ENCODE assay signal across 18 cellular contexts in genomic region chr11:79241205-79241604, GRCh38.
"Had no signal": no experiment of that assay in that cellular context is flagged by ENCODE, and none has a peak within 500 bp of the region (broad histone marks: within the 10 kb centered on the region; RNA-seq: fewer than 3 reads in every experiment).

No MANE protein-coding gene starts in this region.

- H3K36me3 Mint-ChIP-seq: memory B cell; natural killer cell; stimulated activated naive B cell treated with anti-CD40 and anti-IgM and Interleukin-4, amounts not matched to agents 10 μg/mL and 1 μg/mL and 100 μg/mL, for 72 hours had no signal

- H3K27me3 Mint-ChIP-seq: stimulated activated naive CD8-positive, alpha-beta T cell treated with anti-CD3 and anti-CD28 coated beads, Interleukin-15, Interleukin-2, amounts not matched to agents 100 ng/mL and 50 ng/mL, for 24 hours had no signal

- H3K4me1 Mint-ChIP-seq: memory B cell; natural killer cell; stimulated activated naive B cell treated with anti-CD40 and anti-IgM and Interleukin-4, amounts not matched to agents 10 μg/mL and 1 μg/mL and 100 μg/mL, for 72 hours had no signal

- ATAC-seq: esophagus mucosa; gastrocnemius medialis; left lobe of liver; natural killer cell; pancreas; right lobe of liver; stimulated activated naive B cell treated with anti-CD40 and anti-IgM and Interleukin-4, amounts not matched to agents 10 μg/mL and 1 μg/mL and 100 μg/mL, for 72 hours had no signal

- H3K4me3 Mint-ChIP-seq: memory B cell; natural killer cell; stimulated activated naive B cell treated with anti-CD40 and anti-IgM and Interleukin-4, amounts not matched to agents 10 μg/mL and 1 μg/mL and 100 μg/mL, for 72 hours; stimulated activated naive CD8-positive, alpha-beta T cell treated with anti-CD3 and anti-CD28 coated beads, Interleukin-15, Interleukin-2, amounts not matched to agents 100 ng/mL and 50 ng/mL, for 24 hours had no signal

- DNase-seq: dorsolateral prefrontal cortex; effector CD4-positive, alpha-beta T cell; foreskin fibroblast; gastrocnemius medialis; head of caudate nucleus; natural killer cell; occipital lobe; pancreas; right lobe of liver; small intestine; stimulated activated CD4-positive, alpha-beta T cell treated with anti-CD3 and anti-CD28 coated beads, Interleukin-15, amount 100 ng/mL, for 24 hours; stimulated activated CD4-positive, alpha-beta T cell treated with anti-CD3 and anti-CD28 coated beads, Interleukin-2, amount 100 ng/mL, for 48 hours; stimulated activated naive B cell treated with anti-CD40 and anti-IgM and Interleukin-4, amounts not matched to agents 10 μg/mL and 1 μg/mL and 100 μg/mL, for 72 hours; upper lobe of left lung had no signal

- H3K27ac Mint-ChIP-seq: memory B cell; natural killer cell; stimulated activated naive B cell treated with anti-CD40 and anti-IgM and Interleukin-4, amounts not matched to agents 10 μg/mL and 1 μg/mL and 100 μg/mL, for 72 hours; stimulated activated naive CD8-positive, alpha-beta T cell treated with anti-CD3 and anti-CD28 coated beads, Interleukin-15, Interleukin-2, amounts not matched to agents 100 ng/mL and 50 ng/mL, for 24 hours had no signal

- H3K9me3 Mint-ChIP-seq: memory B cell; stimulated activated naive B cell treated with anti-CD40 and anti-IgM and Interleukin-4, amounts not matched to agents 10 μg/mL and 1 μg/mL and 100 μg/mL, for 72 hours; stimulated activated naive CD8-positive, alpha-beta T cell treated with anti-CD3 and anti-CD28 coated beads, Interleukin-15, Interleukin-2, amounts not matched to agents 100 ng/mL and 50 ng/mL, for 24 hours had no signal
